12 cellular contexts compared by ENCODE assay signal in the genomic region with DNA sequence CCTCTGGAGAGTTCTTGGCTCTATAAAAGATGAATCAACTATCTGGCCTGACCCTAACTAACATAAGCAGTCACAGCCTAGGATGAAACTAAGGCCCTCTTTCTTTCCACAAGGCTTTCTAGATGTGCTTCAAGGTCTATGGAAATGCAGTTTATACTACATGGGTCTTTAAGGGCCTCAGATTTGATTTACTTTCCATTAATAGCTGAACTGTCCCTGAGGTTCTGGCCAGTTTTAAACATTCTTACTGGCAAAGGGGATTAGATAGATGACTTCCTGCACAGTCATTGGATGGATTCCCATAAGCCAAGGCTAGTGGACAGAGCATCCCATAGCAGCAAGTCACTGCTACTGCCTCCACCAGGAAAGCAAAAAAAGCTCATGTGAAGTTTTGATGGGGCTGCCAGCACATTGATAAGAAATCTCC. TPM values are rescaled to one million over a fixed set of nuclear protein-coding genes. Genes with fewer than 3 reads are reported as not detected.
DNase-seq lines count a peak whose midpoint lies in the region; ATAC-seq and TF ChIP-seq lines count a peak whose summit lies in the region.
"Had no signal": no experiment of that assay in that cellular context is flagged by ENCODE, and none has a peak within 500 bp of the region (broad histone marks: within the 10 kb centered on the region; RNA-seq: fewer than 3 reads in every experiment).

No MANE protein-coding gene starts in this region.

- no peak overlapping the region for H3K4ac ChIP-seq in neuronal stem cell (ENCODE audit: low read length)

- H3K27me3 ChIP-seq in BLaER1 = no peaks in the 10 kb centered on the region
- H3K27me3 ChIP-seq in sigmoid colon = no peaks in the 10 kb centered on the region
- no peaks in the 10 kb centered on the region; the same call in 1 of the 2 replicates for H3K27me3 ChIP-seq in H7 (ENCODE audit: control insufficient read depth, insufficient read depth, low read length)
- H3K27me3 ChIP-seq in neuronal stem cell (ENCODE audit: control insufficient read depth in 3 of 3, insufficient read depth in 3 of 3, low read depth in 1 of 3, low read length in 3 of 3) = peaks cover 0 to 42% (median 0%) of the 10 kb centered on the region in 3 experiments

- H3K9ac ChIP-seq in BLaER1 (no peak overlapping the region), neuronal stem cell (ENCODE audit: low read depth, low read length, poor library complexity) (no peak overlapping the region)

- ATAC-seq in GM21381 (IDR thresholded peaks at IDR 0.05; ENCODE audit: unreplicated experiment) = no peak
- ATAC-seq: T-cell had no signal

- no peak overlapping the region for H4K8ac ChIP-seq in neuronal stem cell (ENCODE audit: low read depth, low read length)

- peak; percentile 19 for DNase-seq in RKO (ENCODE audit: low spot score)
- DNase-seq in fibroblast of the aortic adventitia (ENCODE audit: low read depth) = peak; percentile 83
- no peak for DNase-seq in sigmoid colon
- no peak for DNase-seq in H7
- no peak for DNase-seq in medulla oblongata (ENCODE audit: extremely low spot score)
- no peak for DNase-seq in neuronal stem cell (ENCODE audit: low spot score)
- DNase-seq: mammary epithelial cell, NCI-H1436, T-cell had no signal

- TF ChIP-seq POLR2A in sigmoid colon (IDR thresholded peaks at IDR 0.05) = no peak

- H3K79me1 ChIP-seq in neuronal stem cell (ENCODE audit: low read depth, low read length) = no peaks in the 10 kb centered on the region

- H3K9me3 ChIP-seq in BLaER1 = no peaks in the 10 kb centered on the region
- no peaks in the 10 kb centered on the region for H3K9me3 ChIP-seq in sigmoid colon
- H3K9me3 ChIP-seq in neuronal stem cell (replicated peaks in 1 of 2; ENCODE audit: control insufficient read depth in 2 of 2, insufficient read depth in 1 of 2, low read depth in 1 of 2, low read length in 2 of 2) = no peaks in the 10 kb centered on the region

- H3K23ac ChIP-seq in neuronal stem cell (ENCODE audit: low read depth, low read length, poor library complexity) = no peak overlapping the region

- no peak overlapping the region for H2AFZ ChIP-seq in neuronal stem cell (ENCODE audit: low read length)

- intact Hi-C loops in sigmoid colon (cut with DNase I) = loop anchor here (5.0 kb wide), 3 partner anchors 107 to 258 kb away; a partner anchor contains a TSS

- no peak overlapping the region for H3K14ac ChIP-seq in neuronal stem cell (ENCODE audit: low read length)

- H3K4me2 ChIP-seq in BLaER1 (0 out of 2 replicates have a peak overlapping the region, but pooled peaks have one; percentile 18), neuronal stem cell (ENCODE audit: insufficient read depth, low read length, poor library complexity, severe bottlenecking) (no peak overlapping the region)

- H3K36me3 ChIP-seq in BLaER1 = no peaks in the 10 kb centered on the region
- no peaks in the 10 kb centered on the region for H3K36me3 ChIP-seq in sigmoid colon
- H3K36me3 ChIP-seq in H7 (replicated peaks; ENCODE audit: control insufficient read depth, insufficient read depth, low read length) = no peaks in the 10 kb centered on the region
- no peaks in the 10 kb centered on the region for H3K36me3 ChIP-seq in neuronal stem cell (replicated peaks in 1 of 2; ENCODE audit: control insufficient read depth in 2 of 2, insufficient read depth in 2 of 2, low read length in 2 of 2)

- H3K4me1 ChIP-seq in BLaER1 = peaks cover 13% of the 10 kb centered on the region
- peaks cover 0 to 97% (median 84%) of the 10 kb centered on the region in 4 donors for H3K4me1 ChIP-seq in sigmoid colon
- peaks cover 15 to 33% of the 10 kb centered on the region in 2 donors for H3K4me1 ChIP-seq in neuronal stem cell (ENCODE audit: control insufficient read depth in 2 of 2, insufficient read depth in 1 of 2, low read depth in 1 of 2, low read length in 2 of 2)

- no peak for TF ChIP-seq EP300 in sigmoid colon (IDR thresholded peaks at IDR 0.05)

- H3K27ac ChIP-seq in BLaER1 = no peak overlapping the region
- peak overlapping the region; percentile 69 to 85 (median 80) for H3K27ac ChIP-seq in sigmoid colon
- H3K27ac ChIP-seq in neuronal stem cell (replicated peaks; ENCODE audit: low read length) = no peak overlapping the region

- H2BK120ac ChIP-seq in neuronal stem cell (ENCODE audit: low read depth, low read length) = no peak overlapping the region

- no peak overlapping the region for H2BK15ac ChIP-seq in neuronal stem cell (ENCODE audit: low read length)

- peak; percentile 27 for TF ChIP-seq CTCF in fibroblast of the aortic adventitia (IDR thresholded peaks at IDR 0.05; ENCODE audit: insufficient read depth, low read length)
- no peak for TF ChIP-seq CTCF in sigmoid colon (IDR thresholded peaks at IDR 0.05)

- no peaks in the 10 kb centered on the region for H4K20me1 ChIP-seq in BLaER1

- H2BK12ac ChIP-seq in neuronal stem cell (ENCODE audit: low read length) = no peak overlapping the region

- H2BK5ac ChIP-seq in neuronal stem cell (ENCODE audit: low read length) = no peak overlapping the region

- H4K91ac ChIP-seq in neuronal stem cell (ENCODE audit: low read depth, low read length, poor library complexity) = no peak overlapping the region

- H3K4me3 ChIP-seq in BLaER1 = no peak overlapping the region
- no peak overlapping the region for H3K4me3 ChIP-seq in fibroblast of the aortic adventitia (ENCODE audit: low read depth, low read length)
- no peak overlapping the region for H3K4me3 ChIP-seq in sigmoid colon
- no peak overlapping the region for H3K4me3 ChIP-seq in H7 (ENCODE audit: insufficient read depth, low read depth, low read length)
- H3K4me3 ChIP-seq in neuronal stem cell (ENCODE audit: low read length in 2 of 2) = no peak overlapping the region
- H3K4me3 ChIP-seq: skin epidermis had no signal

- no peak overlapping the region for H3K18ac ChIP-seq in neuronal stem cell (ENCODE audit: low read length)

- H2AK5ac ChIP-seq in neuronal stem cell (ENCODE audit: low read depth, low read length) = no peak overlapping the region

RNA-seq across cellular contexts. Expression of a gene that starts 38.1 kb away (rescaled TPM):
- total RNA-seq in fibroblast of the aortic adventitia (ENCODE audit: low replicate concordance) = 21.5 and 31.9 TPM in 2 replicates
- 10 to 100 TPM; 10.0 to 17.2 (median 13.4) TPM for total RNA-seq in sigmoid colon
- 1 to 10 TPM; 1.2 to 5.9 (median 1.4) TPM for polyA plus RNA-seq in sigmoid colon
- 9.6 and 10.5 TPM in 2 replicates for total RNA-seq in H7 (2014; rRNA removed; shearing (Covaris generic))
- polyA plus RNA-seq in neuronal stem cell (2013, experiment 1 of 2) = 10.0 TPM
- polyA plus RNA-seq in neuronal stem cell (2013, experiment 2 of 2) = 10.5 TPM

Comparison
In these comparisons a context has a peak if more than half of its experiments do, and no peak if none do; other contexts are left out.
1. H3K27ac ChIP-seq: peak in sigmoid colon (4 of 4); none in BLaER1 (single experiment) and neuronal stem cell (single experiment).
2. DNase-seq: peak in RKO (single experiment) and fibroblast of the aortic adventitia (single experiment); none in sigmoid colon (single experiment), H7 (single experiment), medulla oblongata (single experiment) and neuronal stem cell (single experiment).